Comparison of ENCODE assay signal across 1 cellular context in the genomic region with DNA sequence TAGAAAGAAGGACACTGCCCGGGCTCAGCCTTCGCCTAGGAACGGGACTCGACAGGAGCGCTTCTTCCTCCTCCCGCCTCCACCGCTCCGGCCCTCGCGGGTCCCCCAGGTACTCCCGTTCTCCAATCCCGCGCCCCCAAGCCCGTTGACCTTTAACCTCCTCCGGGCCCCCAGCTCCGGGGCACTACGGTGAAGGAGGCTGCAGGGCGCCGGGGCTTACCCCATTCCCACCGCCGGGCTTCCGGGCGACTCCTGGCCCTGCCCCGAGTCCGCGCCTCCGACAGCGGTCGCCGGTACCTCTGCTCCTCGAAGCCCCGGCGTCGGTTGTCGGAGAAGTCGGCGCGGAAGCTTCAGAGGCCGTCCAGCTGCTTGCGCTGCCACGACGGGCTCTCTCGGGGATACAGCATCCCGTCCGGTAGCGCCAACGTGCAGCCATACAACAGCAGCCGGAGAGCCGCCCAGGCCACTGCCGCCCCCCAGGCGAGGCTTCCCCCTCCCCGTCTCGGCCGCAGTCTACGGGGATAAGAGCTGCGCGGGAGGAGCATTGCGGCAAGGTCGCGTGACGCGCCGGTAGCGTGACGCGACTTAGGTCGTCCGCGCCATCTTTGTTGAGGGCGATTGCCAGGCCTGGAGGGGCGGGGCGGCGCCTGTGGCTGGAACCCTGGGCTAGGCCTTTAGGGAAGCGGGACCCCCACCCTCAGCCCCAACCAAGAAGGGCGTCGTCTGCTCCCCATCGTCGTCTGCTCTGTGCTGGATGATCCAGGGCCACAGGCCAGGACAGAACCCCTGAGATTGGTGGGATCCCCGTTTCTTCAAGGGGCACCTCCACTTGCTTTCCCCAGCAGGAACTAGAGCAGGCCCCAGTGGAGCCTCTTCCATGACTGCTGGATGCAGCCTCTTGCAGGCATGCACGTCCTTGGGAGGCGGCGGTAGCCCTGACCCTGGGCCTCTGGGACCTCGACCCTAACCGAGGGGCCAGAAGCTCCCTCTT.
A peak's percentile ranks its signal among the peaks of the same experiment; 100 is the strongest.
TF ChIP-seq lines count a peak whose summit lies in the region.

No MANE protein-coding gene starts in this region.

TF ChIP-seq in K562, 482 proteins besides CTCF, POLR2A, EP300 and RAD21 (continued from another document and continues in another):
- TF ChIP-seq TBL1XR1 (IDR thresholded peaks at IDR 0.05; ENCODE audit: low read length in 2 of 2) (peak; percentile 12 to 62; a peak in 1 of 4 replicates), TCF3 (CRISPR knock-in tag; IDR thresholded peaks at IDR 0.05) (no peak), NFIC (IDR thresholded peaks at IDR 0.05) (peak; percentile 77), SRSF7 (optimal IDR thresholded peaks at IDR 0.05; ENCODE audit: low read depth, low read length) (no peak), ZNF785 (CRISPR knock-in tag; IDR thresholded peaks at IDR 0.05) (no peak), ZFX (CRISPR knock-in tag; IDR thresholded peaks at IDR 0.05) (peak; percentile 89), ZNF431 (CRISPR knock-in tag; IDR thresholded peaks at IDR 0.05) (no peak), BRCA1 (IDR thresholded peaks at IDR 0.05) (no peak), BRCA1 (CRISPR knock-in tag; IDR thresholded peaks at IDR 0.05) (no peak), MNT (conservative IDR thresholded peaks at IDR 0.05) (peak; percentile 59 to 83), PHF20 (IDR thresholded peaks at IDR 0.05; ENCODE audit: partially characterized antibody) (peak; percentile 48), NONO (IDR thresholded peaks at IDR 0.05; ENCODE audit: low read depth in 2 of 2, low read length in 1 of 2) (peak in 1 of 2 experiments; percentile 49; a peak in 1 of 4 replicates), SIN3B (IDR thresholded peaks at IDR 0.05; ENCODE audit: low read depth) (peak; percentile 68), RB1 (IDR thresholded peaks at IDR 0.05; ENCODE audit: low read depth) (peak; percentile 72; the same call in 1 of the 2 replicates), TOE1 (IDR thresholded peaks at IDR 0.05; ENCODE audit: borderline replicate concordance) (peak; percentile 85), TOE1 (CRISPR knock-in tag; IDR thresholded peaks at IDR 0.05; ENCODE audit: borderline replicate concordance, low read depth) (no peak), NR2C2 (CRISPR knock-in tag; IDR thresholded peaks at IDR 0.05) (peak; percentile 91), NR2C2 (tag; IDR thresholded peaks at IDR 0.05) (peak; percentile 94), XRCC5 (IDR thresholded peaks at IDR 0.05; ENCODE audit: low read depth, low read length) (no peak), ERF (CRISPR knock-in tag; IDR thresholded peaks at IDR 0.05) (no peak), ZBTB8A (IDR thresholded peaks at IDR 0.05; ENCODE audit: partially characterized antibody) (no peak), ETV5 (CRISPR knock-in tag; IDR thresholded peaks at IDR 0.05; ENCODE audit: low read depth) (peak; percentile 21; the same call in 1 of the 2 replicates), EP400 (IDR thresholded peaks at IDR 0.05) (peak; percentile 57), ZNF561 (CRISPR knock-in tag; conservative IDR thresholded peaks at IDR 0.05) (no peak), CEBPG (CRISPR knock-in tag; IDR thresholded peaks at IDR 0.05) (no peak), CEBPG (tag; conservative IDR thresholded peaks at IDR 0.05 in 1 of 2, IDR thresholded peaks at IDR 0.05 in 1 of 2) (no peak), E2F5 (CRISPR knock-in tag; IDR thresholded peaks at IDR 0.05) (no peak), DDX20 (tag; IDR thresholded peaks at IDR 0.05; ENCODE audit: low read depth) (no peak), HIVEP1 (CRISPR knock-in tag; IDR thresholded peaks at IDR 0.05) (no peak), ATF7 (IDR thresholded peaks at IDR 0.05) (peak; percentile 59; the same call in 1 of the 2 replicates), KLF6 (CRISPR knock-in tag; IDR thresholded peaks at IDR 0.05; ENCODE audit: borderline replicate concordance) (no peak), SRSF1 (IDR thresholded peaks at IDR 0.05; ENCODE audit: low read depth, low read length) (no peak), FOXO4 (CRISPR knock-in tag; IDR thresholded peaks at IDR 0.05) (no peak), PRPF4 (IDR thresholded peaks at IDR 0.05; ENCODE audit: insufficient read depth, low read depth, low read length, poor library complexity, severe bottlenecking) (peak; percentile 26), TRIM28 (IDR thresholded peaks at IDR 0.05) (no peak), MYC (IDR thresholded peaks at IDR 0.05; ENCODE audit: low read depth, low read length) (peak; percentile 71; the same call in 1 of the 2 replicates), MYC (CRISPR knock-in tag; IDR thresholded peaks at IDR 0.05; ENCODE audit: borderline replicate concordance, low read depth) (no peak), TGIF2 (CRISPR knock-in tag; IDR thresholded peaks at IDR 0.05) (no peak), ETS2 (tag; IDR thresholded peaks at IDR 0.05; ENCODE audit: borderline replicate concordance, poor library complexity, severe bottlenecking) (no peak), TEAD2 (tag; IDR thresholded peaks at IDR 0.05) (no peak), SMAD3 (CRISPR knock-in tag; conservative IDR thresholded peaks at IDR 0.05) (no peak), HNRNPL (IDR thresholded peaks at IDR 0.05; ENCODE audit: low read depth, low read length) (no peak)
- TF ChIP-seq, protein P1, sequence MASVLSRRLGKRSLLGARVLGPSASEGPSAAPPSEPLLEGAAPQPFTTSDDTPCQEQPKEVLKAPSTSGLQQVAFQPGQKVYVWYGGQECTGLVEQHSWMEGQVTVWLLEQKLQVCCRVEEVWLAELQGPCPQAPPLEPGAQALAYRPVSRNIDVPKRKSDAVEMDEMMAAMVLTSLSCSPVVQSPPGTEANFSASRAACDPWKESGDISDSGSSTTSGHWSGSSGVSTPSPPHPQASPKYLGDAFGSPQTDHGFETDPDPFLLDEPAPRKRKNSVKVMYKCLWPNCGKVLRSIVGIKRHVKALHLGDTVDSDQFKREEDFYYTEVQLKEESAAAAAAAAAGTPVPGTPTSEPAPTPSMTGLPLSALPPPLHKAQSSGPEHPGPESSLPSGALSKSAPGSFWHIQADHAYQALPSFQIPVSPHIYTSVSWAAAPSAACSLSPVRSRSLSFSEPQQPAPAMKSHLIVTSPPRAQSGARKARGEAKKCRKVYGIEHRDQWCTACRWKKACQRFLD (CRISPR knock-in tag; IDR thresholded peaks at IDR 0.05), result peak; percentile 51; the same call in 1 of the 2 replicates
- TF ChIP-seq, protein P2, sequence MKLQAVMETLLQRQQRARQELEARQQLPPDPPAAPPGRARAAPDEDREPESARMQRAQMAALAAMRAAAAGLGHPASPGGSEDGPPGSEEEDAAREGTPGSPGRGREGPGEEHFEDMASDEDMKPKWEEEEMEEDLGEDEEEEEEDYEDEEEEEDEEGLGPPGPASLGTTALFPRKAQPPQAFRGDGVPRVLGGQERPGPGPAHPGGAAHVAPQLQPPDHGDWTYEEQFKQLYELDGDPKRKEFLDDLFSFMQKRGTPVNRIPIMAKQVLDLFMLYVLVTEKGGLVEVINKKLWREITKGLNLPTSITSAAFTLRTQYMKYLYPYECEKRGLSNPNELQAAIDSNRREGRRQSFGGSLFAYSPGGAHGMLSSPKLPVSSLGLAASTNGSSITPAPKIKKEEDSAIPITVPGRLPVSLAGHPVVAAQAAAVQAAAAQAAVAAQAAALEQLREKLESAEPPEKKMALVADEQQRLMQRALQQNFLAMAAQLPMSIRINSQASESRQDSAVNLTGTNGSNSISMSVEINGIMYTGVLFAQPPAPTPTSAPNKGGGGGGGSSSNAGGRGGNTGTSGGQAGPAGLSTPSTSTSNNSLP (IDR thresholded peaks at IDR 0.05; ENCODE audit: borderline replicate concordance, low read depth, low read length), result no peak
- TF ChIP-seq, protein P3, sequence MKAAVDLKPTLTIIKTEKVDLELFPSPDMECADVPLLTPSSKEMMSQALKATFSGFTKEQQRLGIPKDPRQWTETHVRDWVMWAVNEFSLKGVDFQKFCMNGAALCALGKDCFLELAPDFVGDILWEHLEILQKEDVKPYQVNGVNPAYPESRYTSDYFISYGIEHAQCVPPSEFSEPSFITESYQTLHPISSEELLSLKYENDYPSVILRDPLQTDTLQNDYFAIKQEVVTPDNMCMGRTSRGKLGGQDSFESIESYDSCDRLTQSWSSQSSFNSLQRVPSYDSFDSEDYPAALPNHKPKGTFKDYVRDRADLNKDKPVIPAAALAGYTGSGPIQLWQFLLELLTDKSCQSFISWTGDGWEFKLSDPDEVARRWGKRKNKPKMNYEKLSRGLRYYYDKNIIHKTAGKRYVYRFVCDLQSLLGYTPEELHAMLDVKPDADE (conservative IDR thresholded peaks at IDR 0.05; ENCODE audit: control insufficient read depth, low read depth, low read length), result peak; percentile 52; the same call in 1 of the 2 replicates
- TF ChIP-seq, protein P4, sequence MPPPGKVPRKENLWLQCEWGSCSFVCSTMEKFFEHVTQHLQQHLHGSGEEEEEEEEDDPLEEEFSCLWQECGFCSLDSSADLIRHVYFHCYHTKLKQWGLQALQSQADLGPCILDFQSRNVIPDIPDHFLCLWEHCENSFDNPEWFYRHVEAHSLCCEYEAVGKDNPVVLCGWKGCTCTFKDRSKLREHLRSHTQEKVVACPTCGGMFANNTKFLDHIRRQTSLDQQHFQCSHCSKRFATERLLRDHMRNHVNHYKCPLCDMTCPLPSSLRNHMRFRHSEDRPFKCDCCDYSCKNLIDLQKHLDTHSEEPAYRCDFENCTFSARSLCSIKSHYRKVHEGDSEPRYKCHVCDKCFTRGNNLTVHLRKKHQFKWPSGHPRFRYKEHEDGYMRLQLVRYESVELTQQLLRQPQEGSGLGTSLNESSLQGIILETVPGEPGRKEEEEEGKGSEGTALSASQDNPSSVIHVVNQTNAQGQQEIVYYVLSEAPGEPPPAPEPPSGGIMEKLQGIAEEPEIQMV (tag; conservative IDR thresholded peaks at IDR 0.05; ENCODE audit: low read depth), result no peak
- TF ChIP-seq, protein P5, sequence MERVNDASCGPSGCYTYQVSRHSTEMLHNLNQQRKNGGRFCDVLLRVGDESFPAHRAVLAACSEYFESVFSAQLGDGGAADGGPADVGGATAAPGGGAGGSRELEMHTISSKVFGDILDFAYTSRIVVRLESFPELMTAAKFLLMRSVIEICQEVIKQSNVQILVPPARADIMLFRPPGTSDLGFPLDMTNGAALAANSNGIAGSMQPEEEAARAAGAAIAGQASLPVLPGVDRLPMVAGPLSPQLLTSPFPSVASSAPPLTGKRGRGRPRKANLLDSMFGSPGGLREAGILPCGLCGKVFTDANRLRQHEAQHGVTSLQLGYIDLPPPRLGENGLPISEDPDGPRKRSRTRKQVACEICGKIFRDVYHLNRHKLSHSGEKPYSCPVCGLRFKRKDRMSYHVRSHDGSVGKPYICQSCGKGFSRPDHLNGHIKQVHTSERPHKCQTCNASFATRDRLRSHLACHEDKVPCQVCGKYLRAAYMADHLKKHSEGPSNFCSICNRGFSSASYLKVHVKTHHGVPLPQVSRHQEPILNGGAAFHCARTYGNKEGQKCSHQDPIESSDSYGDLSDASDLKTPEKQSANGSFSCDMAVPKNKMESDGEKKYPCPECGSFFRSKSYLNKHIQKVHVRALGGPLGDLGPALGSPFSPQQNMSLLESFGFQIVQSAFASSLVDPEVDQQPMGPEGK (CRISPR knock-in tag; IDR thresholded peaks at IDR 0.05; ENCODE audit: borderline replicate concordance), result no peak
- TF ChIP-seq, protein P6, sequence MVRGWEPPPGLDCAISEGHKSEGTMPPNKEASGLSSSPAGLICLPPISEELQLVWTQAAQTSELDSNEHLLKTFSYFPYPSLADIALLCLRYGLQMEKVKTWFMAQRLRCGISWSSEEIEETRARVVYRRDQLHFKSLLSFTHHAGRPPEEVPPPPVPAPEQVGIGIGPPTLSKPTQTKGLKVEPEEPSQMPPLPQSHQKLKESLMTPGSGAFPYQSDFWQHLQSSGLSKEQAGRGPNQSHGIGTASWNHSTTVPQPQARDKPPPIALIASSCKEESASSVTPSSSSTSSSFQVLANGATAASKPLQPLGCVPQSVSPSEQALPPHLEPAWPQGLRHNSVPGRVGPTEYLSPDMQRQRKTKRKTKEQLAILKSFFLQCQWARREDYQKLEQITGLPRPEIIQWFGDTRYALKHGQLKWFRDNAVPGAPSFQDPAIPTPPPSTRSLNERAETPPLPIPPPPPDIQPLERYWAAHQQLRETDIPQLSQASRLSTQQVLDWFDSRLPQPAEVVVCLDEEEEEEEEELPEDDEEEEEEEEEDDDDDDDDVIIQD (CRISPR knock-in tag; IDR thresholded peaks at IDR 0.05), result no peak
